In the genomic region with DNA sequence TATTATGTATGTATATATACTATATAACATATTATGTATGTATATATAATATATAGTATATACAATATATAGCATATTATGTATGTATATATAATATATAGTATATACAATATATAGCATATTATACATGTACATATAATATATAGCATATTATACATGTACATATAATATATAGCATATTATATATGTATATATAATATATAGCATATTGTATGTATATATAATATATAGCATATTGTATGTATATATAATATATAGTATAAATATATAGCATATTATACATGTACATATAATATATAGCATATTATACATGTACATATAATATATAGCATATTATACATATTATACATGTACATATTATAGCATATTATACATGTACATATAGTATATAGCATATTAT, we compare ENCODE assay signal across 6 cellular contexts. TPM values are rescaled to one million over a fixed set of nuclear protein-coding genes. Genes with fewer than 3 reads are reported as not detected.
"Had no signal": no experiment of that assay in that cellular context is flagged by ENCODE, and none has a peak within 500 bp of the region (broad histone marks: within the 10 kb centered on the region; RNA-seq: fewer than 3 reads in every experiment).

No MANE protein-coding gene starts in this region.

RNA-seq across cellular contexts. Expression of a gene that starts 13.9 kb away (rescaled TPM):
- total RNA-seq: GM23248, IMR-90 had no signal
- polyA plus RNA-seq: IMR-90 had no signal

RNA-seq across cellular contexts. Expression of a gene that starts 17.8 kb away (rescaled TPM):
- total RNA-seq: GM23248, H4, H7, HT-29, IMR-90, K562 had no signal
- polyA plus RNA-seq: GM23248, IMR-90, K562 had no signal
